7 cellular contexts compared by ENCODE assay signal in genomic region chr2:56210291-56210690, GRCh38. TPM values are rescaled to one million over a fixed set of nuclear protein-coding genes. Genes with fewer than 3 reads are reported as not detected.
"Had no signal": no experiment of that assay in that cellular context is flagged by ENCODE, and none has a peak within 500 bp of the region (broad histone marks: within the 10 kb centered on the region; RNA-seq: fewer than 3 reads in every experiment).

No MANE protein-coding gene starts in this region.

- H3K4me3 ChIP-seq: GM23338 had no signal

- ATAC-seq: GM23338, HepG2 had no signal

- FAIRE-seq: H1, H54, HepG2 had no signal

- DNase-seq: H9, HCEC 1CT, KBM-7 had no signal

RNA-seq across cellular contexts. Expression of gene CCDC85A, which starts 26.5 kb away (rescaled TPM):
- total RNA-seq: H1, HepG2 had no signal
